ENCODE assay signal across 8 cellular contexts in the genomic region with DNA sequence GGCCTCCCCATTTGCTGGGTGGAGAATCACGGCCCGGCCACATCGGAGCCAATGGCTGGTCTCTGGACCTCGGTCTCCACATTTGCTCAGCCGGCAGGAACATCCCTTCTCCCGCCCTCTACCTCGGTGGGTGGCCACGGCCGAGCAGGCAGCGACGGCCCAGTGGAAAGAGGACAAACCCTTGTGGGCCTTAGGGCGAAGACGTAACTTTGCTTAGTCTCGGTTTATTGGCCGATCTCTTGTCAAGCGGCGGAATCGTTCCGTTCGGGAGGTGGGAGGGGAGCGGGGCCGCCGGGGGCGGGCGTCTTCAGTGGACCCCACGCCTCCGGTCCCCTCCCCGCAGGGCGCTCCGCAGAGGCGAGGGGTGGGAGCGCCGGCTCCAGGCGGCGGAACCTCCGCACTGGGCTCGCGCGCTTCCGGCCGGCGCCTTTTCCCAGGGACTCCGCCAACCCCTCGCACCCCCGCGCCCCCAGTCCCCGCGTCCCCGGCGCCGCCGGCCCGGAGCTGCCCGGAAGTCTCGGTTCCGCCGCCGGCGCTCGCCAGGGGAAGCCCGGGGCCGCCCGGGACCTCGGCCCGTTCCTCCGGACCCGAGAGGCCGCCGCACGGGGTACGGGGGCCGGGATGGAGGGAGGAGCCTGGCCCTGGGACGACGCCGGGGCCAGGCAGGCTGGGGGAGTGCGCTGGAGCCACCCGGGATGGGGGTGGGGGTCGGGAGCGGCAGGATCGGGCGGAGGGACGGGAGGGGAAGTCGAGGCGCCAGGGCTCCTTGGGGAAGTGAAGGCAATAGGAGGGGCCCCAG. TPM values are rescaled to one million over a fixed set of nuclear protein-coding genes. Genes with fewer than 3 reads are reported as not detected.
DNase-seq lines count a peak whose midpoint lies in the region; ATAC-seq and TF ChIP-seq lines count a peak whose summit lies in the region.

ZNF580 (plus strand) TSS at position 426 of the 799 bp plus-strand sequence. CDS start 1,507 bp downstream, outside the sequence.

- H3K4me3 ChIP-seq in KMS-11 (IDR thresholded peaks at IDR 0.05; ENCODE audit: insufficient read depth, low read depth, low read length) (no peak within 1 kb of the TSS), right cardiac atrium (ENCODE audit: low read length) (peak within 1 kb of the TSS; percentile 85), prostate gland (peak within 1 kb of the TSS; percentile 85 to 91)

- peak within 1 kb of the TSS; percentile 99 for H3K4me2 ChIP-seq in KMS-11

- H3K4me1 ChIP-seq in KMS-11 (ENCODE audit: low read depth, poor library complexity, severe bottlenecking) (peaks cover 26% of the 10 kb centered on the region), right cardiac atrium (ENCODE audit: control insufficient read depth, insufficient read depth, low read length) (peaks cover 15% of the 10 kb centered on the region), prostate gland (replicated peaks) (peaks cover 40% of the 10 kb centered on the region)

- no peaks in the 10 kb centered on the region for H3K27me3 ChIP-seq in KMS-11 (ENCODE audit: insufficient read depth, low read depth)
- no peaks in the 10 kb centered on the region for H3K27me3 ChIP-seq in right cardiac atrium (ENCODE audit: control insufficient read depth, insufficient read depth)
- no peaks in the 10 kb centered on the region for H3K27me3 ChIP-seq in prostate gland (replicated peaks; ENCODE audit: insufficient read depth)

- H2AFZ ChIP-seq in KMS-11 (ENCODE audit: low read depth), result peak within 1 kb of the TSS; percentile 34

- DNase-seq in NCI-H82 (lab: John Stamatoyannopoulos, UW) (peak; percentile 86), NCI-H82 treated with DMSO at 0.1 percent for 48 hours (lab: John Stamatoyannopoulos, UW; ENCODE audit: unreplicated experiment) (no peak), T-helper 17 cell (peak in 2 of 3 donors; percentile 32 to 50), astrocyte of the hippocampus (ENCODE audit: low read depth, low spot score) (peak; percentile 88), right cardiac atrium (peak; percentile 80 to 90 (median 88)), prostate gland (ENCODE audit: low spot score) (peak; percentile 32)

- peak; percentile 31 for TF ChIP-seq POLR2A in prostate gland (IDR thresholded peaks at IDR 0.05)

- no peaks in the 10 kb centered on the region for H4K20me1 ChIP-seq in KMS-11 (ENCODE audit: insufficient read depth)

- H3K79me2 ChIP-seq in KMS-11 (ENCODE audit: insufficient read depth, low read depth), result peaks cover 47% of the 10 kb centered on the region

- peak within 1 kb of the TSS; percentile 93 for H3K27ac Mint-ChIP-seq in T-helper 17 cell

- WGBS in right cardiac atrium, result under 1% methylated on average over 84 of the region's 84 CpGs
- under 1% methylated on average over 30 of the region's 84 CpGs for WGBS in prostate gland

- peaks cover 59% of the 10 kb centered on the region for H3K4me1 Mint-ChIP-seq in T-helper 17 cell

- TF ChIP-seq CTCF in KMS-11 (conservative IDR thresholded peaks at IDR 0.05; ENCODE audit: low read depth, low read length) (no peak), prostate gland (IDR thresholded peaks at IDR 0.05) (no peak)

- H3K9ac ChIP-seq in KMS-11, result peak within 1 kb of the TSS; percentile 87

- no peaks in the 10 kb centered on the region for H3K9me3 ChIP-seq in T-helper 17 cell (ENCODE audit: control insufficient read depth, low read length, poor library complexity, severe bottlenecking)
- no peaks in the 10 kb centered on the region for H3K9me3 ChIP-seq in right cardiac atrium (ENCODE audit: control insufficient read depth, low read length)
- H3K9me3 ChIP-seq in prostate gland, result no peaks in the 10 kb centered on the region

- H3K27ac ChIP-seq in KMS-11 (peak within 1 kb of the TSS; percentile 81), right cardiac atrium (ENCODE audit: low read length) (peak within 1 kb of the TSS; percentile 77), prostate gland (peak within 1 kb of the TSS; percentile 93 to 95)

- ATAC-seq in T-helper 17 cell (peak; percentile 20), right cardiac atrium (peak; percentile 69 to 70), GM18519 (IDR thresholded peaks at IDR 0.05; ENCODE audit: low FRiP score, unreplicated experiment) (no peak)

- H3K36me3 Mint-ChIP-seq in T-helper 17 cell (ENCODE audit: low read depth), result peaks cover 8% of the 10 kb centered on the region

- no peaks in the 10 kb centered on the region for H3K36me3 ChIP-seq in KMS-11 (ENCODE audit: insufficient read depth)
- H3K36me3 ChIP-seq in prostate gland, result no peaks in the 10 kb centered on the region

- intact Hi-C loops in right cardiac atrium (cut with DNase I), result no loop called here
- intact Hi-C loops in prostate gland (cut with DNase I), result no loop called here

- no peaks in the 10 kb centered on the region for H3K27me3 Mint-ChIP-seq in T-helper 17 cell

- peak within 1 kb of the TSS; percentile 98 for H3K4me3 Mint-ChIP-seq in T-helper 17 cell

RNA-seq across cellular contexts. Expression of gene ZNF580, which starts in this region (rescaled TPM):
- total RNA-seq in T-helper 17 cell (10 to 100 TPM; 40.3 to 41.8 TPM), right cardiac atrium (10 to 100 TPM; 23.7 to 32.0 (median 28.9) TPM), prostate gland (10 to 100 TPM; 49.7 to 70.5 TPM)
- polyA plus RNA-seq in right cardiac atrium, result 18.7 TPM
